8 cellular contexts compared by ENCODE assay signal in the genomic region with DNA sequence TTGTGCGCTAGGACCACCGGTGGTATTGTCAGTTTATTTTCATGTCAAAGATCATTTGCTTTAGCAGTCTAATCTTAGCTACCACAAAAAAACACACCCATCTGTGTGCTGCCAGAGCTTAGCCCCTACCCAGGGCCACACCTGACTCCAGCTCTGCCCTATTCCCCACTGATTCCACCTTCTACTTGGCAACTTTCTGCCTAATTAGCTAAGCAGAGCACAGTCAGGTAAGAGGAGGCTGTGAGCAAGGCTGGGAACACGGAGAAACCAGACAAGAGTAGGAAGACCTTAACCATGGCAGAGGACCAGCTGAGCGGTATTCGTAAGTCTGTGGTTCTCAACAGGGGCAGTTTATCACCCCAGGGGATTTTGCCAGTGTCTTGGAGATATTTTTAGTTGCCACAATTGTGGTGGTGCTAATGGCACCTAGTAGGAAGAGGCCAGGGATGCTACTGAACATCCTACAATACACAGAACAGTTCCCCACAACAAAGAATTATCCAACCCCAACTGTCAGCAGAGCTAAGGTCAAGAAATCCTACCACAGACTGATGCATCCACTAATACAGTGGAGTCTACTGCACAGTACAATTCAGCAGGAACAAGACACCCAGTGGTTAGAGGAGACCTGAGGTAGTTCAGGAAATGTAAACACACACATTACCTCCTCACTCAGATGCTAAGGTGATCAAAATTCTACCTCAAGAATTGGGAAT.
A peak's percentile ranks its signal among the peaks of the same experiment; 100 is the strongest.
DNase-seq lines count a peak whose midpoint lies in the region; ATAC-seq and TF ChIP-seq lines count a peak whose summit lies in the region.

No MANE protein-coding gene starts in this region.

- peak overlapping the region; percentile 87 for H3K4me2 ChIP-seq in MM.1S (ENCODE audit: low read depth, low read length)

- H3K27me3 Mint-ChIP-seq in CD8-positive, alpha-beta memory T cell = no peaks in the 10 kb centered on the region

- H2AFZ ChIP-seq in MM.1S (ENCODE audit: low read length) = peak overlapping the region; percentile 50

- peaks cover 3 to 12% (median 7%) of the 10 kb centered on the region in 3 donors for H3K36me3 Mint-ChIP-seq in CD8-positive, alpha-beta memory T cell

- H3K27me3 ChIP-seq in CD8-positive, alpha-beta memory T cell (ENCODE audit: insufficient read depth, low read length, poor library complexity, severe bottlenecking) = no peaks in the 10 kb centered on the region
- no peaks in the 10 kb centered on the region for H3K27me3 ChIP-seq in MM.1S (replicated peaks; ENCODE audit: insufficient read depth, low read length)

- peaks cover 44% of the 10 kb centered on the region for H3K79me2 ChIP-seq in MM.1S (ENCODE audit: low read length)

- peak overlapping the region; percentile 86 to 97 (median 92) for H3K4me3 Mint-ChIP-seq in CD8-positive, alpha-beta memory T cell

- peaks cover 16% of the 10 kb centered on the region for H3F3A ChIP-seq in MM.1S (ENCODE audit: insufficient read depth, low read length)

- H3K27ac Mint-ChIP-seq in CD8-positive, alpha-beta memory T cell = peak overlapping the region; percentile 89 to 99 (median 95)

- CTCF ChIA-PET in CD8-positive, alpha-beta memory T cell (lab: Charles Lee) = interaction anchor here (0.9 to 1.3 kb wide), 3 partner anchors 17 to 116 kb away, joined by 3 read pairs; no protein-coding TSS in a partner anchor

- H3K9ac ChIP-seq in MM.1S (ENCODE audit: low read length) = peak overlapping the region; percentile 46

- peaks cover 30 to 58% (median 39%) of the 10 kb centered on the region in 3 donors for H3K4me1 Mint-ChIP-seq in CD8-positive, alpha-beta memory T cell

- DNase-seq in CD8-positive, alpha-beta memory T cell = peak in 2 of 5 donors; percentile 26 to 29
- DNase-seq in MM.1S = peak; percentile 20
- DNase-seq in epithelial cell of proximal tubule (ENCODE audit: low read depth) = no peak
- no peak for DNase-seq in DMS153 (lab: John Stamatoyannopoulos, UW)
- no peak for DNase-seq in NCI-H1417 (lab: John Stamatoyannopoulos, UW)
- no peak for DNase-seq in NCI-H1694 (lab: John Stamatoyannopoulos, UW)
- no peak for DNase-seq in NCI-H1048 (lab: John Stamatoyannopoulos, UW)

- H4K20me1 ChIP-seq in MM.1S (ENCODE audit: insufficient read depth, low read length) = no peaks in the 10 kb centered on the region

- peak overlapping the region; percentile 66 for H3K27ac ChIP-seq in CD8-positive, alpha-beta memory T cell (ENCODE audit: low read depth, low read length)
- peak overlapping the region; percentile 80 for H3K27ac ChIP-seq in MM.1S (ENCODE audit: low read length)

- H3K4me1 ChIP-seq in CD8-positive, alpha-beta memory T cell (ENCODE audit: insufficient read depth, low read length) = peaks cover 35% of the 10 kb centered on the region
- peaks cover 18% of the 10 kb centered on the region for H3K4me1 ChIP-seq in MM.1S (ENCODE audit: low read length)

- no peaks in the 10 kb centered on the region for H3K36me3 ChIP-seq in CD8-positive, alpha-beta memory T cell (ENCODE audit: insufficient read depth, low read length)
- H3K36me3 ChIP-seq in MM.1S (replicated peaks; ENCODE audit: insufficient read depth, low read length) = no peaks in the 10 kb centered on the region

- H3K9me3 ChIP-seq in CD8-positive, alpha-beta memory T cell (ENCODE audit: low read length) = no peaks in the 10 kb centered on the region
- H3K9me3 ChIP-seq in MM.1S (replicated peaks; ENCODE audit: insufficient read depth, low read length) = no peaks in the 10 kb centered on the region

- peak overlapping the region; percentile 70 for H3K4me3 ChIP-seq in CD8-positive, alpha-beta memory T cell (ENCODE audit: low read length)
- H3K4me3 ChIP-seq in MM.1S (ENCODE audit: low read length) = peak overlapping the region; percentile 60
- H3K4me3 ChIP-seq in epithelial cell of proximal tubule (ENCODE audit: low read depth, low read length) = peak overlapping the region; percentile 22

- peaks cover 0 to 5% (median 0%) of the 10 kb centered on the region in 5 donors for H3K9me3 Mint-ChIP-seq in CD8-positive, alpha-beta memory T cell

- ATAC-seq in GM21423 (IDR thresholded peaks at IDR 0.05; ENCODE audit: unreplicated experiment) = peak; percentile 60

- no peaks in the 10 kb centered on the region for H3K9me2 ChIP-seq in MM.1S (replicated peaks; ENCODE audit: insufficient read depth, low read length)

- POLR2A ChIA-PET in CD8-positive, alpha-beta memory T cell (lab: Charles Lee) = interaction anchor here (1.0 to 1.2 kb wide), 2 partner anchors 13 to 23 kb away, joined by 3 to 7 read pairs; no protein-coding TSS in a partner anchor

- no peak for TF ChIP-seq CTCF in MM.1S (IDR thresholded peaks at IDR 0.05; ENCODE audit: low read length)
- TF ChIP-seq CTCF in epithelial cell of proximal tubule (conservative IDR thresholded peaks at IDR 0.05; ENCODE audit: low read depth, low read length) = no peak
